ENCODE assay signal across 9 cellular contexts in genomic region chr5:64506567-64507321, GRCh38. TPM values are rescaled to one million over a fixed set of nuclear protein-coding genes. Genes with fewer than 3 reads are reported as not detected.
DNase-seq lines count a peak whose midpoint lies in the region.
"Had no signal": no experiment of that assay in that cellular context is flagged by ENCODE, and none has a peak within 500 bp of the region (broad histone marks: within the 10 kb centered on the region; RNA-seq: fewer than 3 reads in every experiment).

No MANE protein-coding gene starts in this region.

- H3K27me3 ChIP-seq in HUES48 (ENCODE audit: control insufficient read depth, insufficient read depth, low read length) (peaks cover 51% of the 10 kb centered on the region), layer of hippocampus (ENCODE audit: control insufficient read depth, insufficient read depth, low read length) (peaks cover 2% of the 10 kb centered on the region), stomach smooth muscle (ENCODE audit: control insufficient read depth in 1 of 2, insufficient read depth in 2 of 2, low read length in 2 of 2) (peaks cover 0 to 4% of the 10 kb centered on the region in 2 donors)

- no peaks in the 10 kb centered on the region for H3K9me3 ChIP-seq in HUES48 (ENCODE audit: control insufficient read depth, insufficient read depth, low read length)
- H3K9me3 ChIP-seq in stomach smooth muscle (ENCODE audit: control insufficient read depth in 2 of 2, low read length in 2 of 2): no peaks in the 10 kb centered on the region

- H3K4me3 ChIP-seq in HUES48 (ENCODE audit: low read depth, low read length): peak overlapping the region; percentile 81
- H3K4me3 ChIP-seq in stomach smooth muscle (ENCODE audit: low read length in 2 of 2): peak overlapping the region; percentile 75 to 79

- H3K27ac ChIP-seq in HUES48 (ENCODE audit: low read depth, low read length) (peak overlapping the region; percentile 54), layer of hippocampus (ENCODE audit: low read depth, low read length) (peak overlapping the region; percentile 53), stomach smooth muscle (ENCODE audit: low read length) (no peak overlapping the region)

- H3K4me1 ChIP-seq in HUES48 (ENCODE audit: control insufficient read depth, insufficient read depth, low read length): peaks cover 21% of the 10 kb centered on the region
- H3K4me1 ChIP-seq in stomach smooth muscle (ENCODE audit: control insufficient read depth, insufficient read depth, low read length): peaks cover 17% of the 10 kb centered on the region

- H3K36me3 ChIP-seq in HUES48 (ENCODE audit: control insufficient read depth, insufficient read depth, low read length) (no peaks in the 10 kb centered on the region), stomach smooth muscle (ENCODE audit: control insufficient read depth in 2 of 2, insufficient read depth in 2 of 2, low read length in 2 of 2) (no peaks in the 10 kb centered on the region)

- H3K9ac ChIP-seq in HUES48 (ENCODE audit: low read depth, low read length) (peak overlapping the region; percentile 59), stomach smooth muscle (ENCODE audit: low read length in 2 of 2) (no peak overlapping the region)

- DNase-seq in cerebellum (ENCODE audit: low spot score) (peak; percentile 49), hippocampal formation (lab: John Stamatoyannopoulos, UW) (no peak), NCI-H1092 (lab: John Stamatoyannopoulos, UW) (no peak), SHP77 (lab: John Stamatoyannopoulos, UW) (no peak)
- no peak for DNase-seq in activated naive CD4-positive, alpha-beta T cell treated with Interleukin-2 at 50 U/mL for 16 hours
- DNase-seq: stimulated activated naive CD4-positive, alpha-beta T cell had no signal

RNA-seq across cellular contexts. Expression of gene RGS7BP, which starts 0.9 kb away (rescaled TPM):
- total RNA-seq in cerebellum: 16.2 TPM
